In the genomic region with DNA sequence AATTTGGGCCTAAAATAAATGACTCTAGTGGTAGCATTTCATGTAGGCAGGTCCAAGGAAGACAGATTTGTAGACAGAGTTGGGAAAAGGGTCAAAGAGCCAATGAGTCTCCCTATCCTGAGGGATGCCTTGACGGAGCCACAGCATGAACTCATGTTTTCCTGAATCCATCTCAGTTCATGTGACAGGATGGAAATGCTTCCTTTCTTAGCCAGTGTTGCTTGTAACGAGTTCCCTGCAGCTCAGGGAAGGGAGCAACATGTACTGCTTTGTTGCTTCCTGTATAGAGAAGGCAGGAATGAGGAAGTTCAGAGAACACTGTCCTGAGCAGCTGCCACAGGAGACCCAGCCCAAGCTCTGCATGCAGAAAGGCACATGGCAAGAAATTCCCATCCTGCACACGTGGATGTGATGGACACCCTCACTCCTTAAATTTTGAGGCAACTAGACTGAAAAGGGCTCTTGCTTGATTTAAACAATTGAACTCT, we compare ENCODE assay signal across 1 cellular context.
TF ChIP-seq lines count a peak whose summit lies in the region.

No MANE protein-coding gene starts in this region.

TF ChIP-seq in HepG2, 621 proteins besides CTCF, POLR2A, EP300 and RAD21 (continued from another document and continues in another):
- TF ChIP-seq, protein P1, sequence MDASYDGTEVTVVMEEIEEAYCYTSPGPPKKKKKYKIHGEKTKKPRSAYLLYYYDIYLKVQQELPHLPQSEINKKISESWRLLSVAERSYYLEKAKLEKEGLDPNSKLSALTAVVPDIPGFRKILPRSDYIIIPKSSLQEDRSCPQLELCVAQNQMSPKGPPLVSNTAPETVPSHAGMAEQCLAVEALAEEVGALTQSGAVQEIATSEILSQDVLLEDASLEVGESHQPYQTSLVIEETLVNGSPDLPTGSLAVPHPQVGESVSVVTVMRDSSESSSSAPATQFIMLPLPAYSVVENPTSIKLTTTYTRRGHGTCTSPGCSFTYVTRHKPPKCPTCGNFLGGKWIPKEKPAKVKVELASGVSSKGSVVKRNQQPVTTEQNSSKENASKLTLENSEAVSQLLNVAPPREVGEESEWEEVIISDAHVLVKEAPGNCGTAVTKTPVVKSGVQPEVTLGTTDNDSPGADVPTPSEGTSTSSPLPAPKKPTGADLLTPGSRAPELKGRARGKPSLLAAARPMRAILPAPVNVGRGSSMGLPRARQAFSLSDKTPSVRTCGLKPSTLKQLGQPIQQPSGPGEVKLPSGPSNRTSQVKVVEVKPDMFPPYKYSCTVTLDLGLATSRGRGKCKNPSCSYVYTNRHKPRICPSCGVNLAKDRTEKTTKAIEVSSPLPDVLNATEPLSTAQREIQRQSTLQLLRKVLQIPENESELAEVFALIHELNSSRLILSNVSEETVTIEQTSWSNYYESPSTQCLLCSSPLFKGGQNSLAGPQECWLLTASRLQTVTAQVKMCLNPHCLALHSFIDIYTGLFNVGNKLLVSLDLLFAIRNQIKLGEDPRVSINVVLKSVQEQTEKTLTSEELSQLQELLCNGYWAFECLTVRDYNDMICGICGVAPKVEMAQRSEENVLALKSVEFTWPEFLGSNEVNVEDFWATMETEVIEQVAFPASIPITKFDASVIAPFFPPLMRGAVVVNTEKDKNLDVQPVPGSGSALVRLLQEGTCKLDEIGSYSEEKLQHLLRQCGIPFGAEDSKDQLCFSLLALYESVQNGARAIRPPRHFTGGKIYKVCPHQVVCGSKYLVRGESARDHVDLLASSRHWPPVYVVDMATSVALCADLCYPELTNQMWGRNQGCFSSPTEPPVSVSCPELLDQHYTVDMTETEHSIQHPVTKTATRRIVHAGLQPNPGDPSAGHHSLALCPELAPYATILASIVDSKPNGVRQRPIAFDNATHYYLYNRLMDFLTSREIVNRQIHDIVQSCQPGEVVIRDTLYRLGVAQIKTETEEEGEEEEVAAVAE (CRISPR knock-in tag; IDR thresholded peaks at IDR 0.05; ENCODE audit: borderline replicate concordance): no peak
- TF ChIP-seq MBD4 (IDR thresholded peaks at IDR 0.05; ENCODE audit: borderline replicate concordance, low read length) (no peak), ZNF557 (CRISPR knock-in tag; IDR thresholded peaks at IDR 0.05) (no peak), ZNF850 (CRISPR knock-in tag; conservative IDR thresholded peaks at IDR 0.05) (no peak), PLRG1 (conservative IDR thresholded peaks at IDR 0.05) (no peak), KDM1A (CRISPR knock-in tag; IDR thresholded peaks at IDR 0.05) (no peak), ZNF263 (CRISPR knock-in tag; IDR thresholded peaks at IDR 0.05) (no peak), WIZ (CRISPR knock-in tag; IDR thresholded peaks at IDR 0.05) (no peak), IRF2 (CRISPR knock-in tag; IDR thresholded peaks at IDR 0.05) (peak; percentile 60), MAFG (CRISPR knock-in tag; IDR thresholded peaks at IDR 0.05) (no peak), HNRNPL (IDR thresholded peaks at IDR 0.05; ENCODE audit: low read depth, low read length) (no peak), HMG20A (CRISPR knock-in tag; IDR thresholded peaks at IDR 0.05; ENCODE audit: borderline replicate concordance) (peak; percentile 48; the same call in 1 of the 2 replicates), SIN3B (IDR thresholded peaks at IDR 0.05; ENCODE audit: low read length) (no peak), ZNF678 (CRISPR knock-in tag; IDR thresholded peaks at IDR 0.05) (no peak), NCOA2 (CRISPR knock-in tag; IDR thresholded peaks at IDR 0.05) (0 out of 2 replicates have a peak, but pooled peaks have one; percentile 23), ZNF367 (CRISPR knock-in tag; IDR thresholded peaks at IDR 0.05; ENCODE audit: borderline replicate concordance) (no peak), TCF7 (IDR thresholded peaks at IDR 0.05; ENCODE audit: low read depth) (no peak), CREB1 (IDR thresholded peaks at IDR 0.05) (no peak), CREB1 (CRISPR knock-in tag; IDR thresholded peaks at IDR 0.05) (no peak), ZNF781 (CRISPR knock-in tag; IDR thresholded peaks at IDR 0.05; ENCODE audit: borderline replicate concordance, not compliant biosample characterization) (peak; percentile 51), NFYC (CRISPR knock-in tag; IDR thresholded peaks at IDR 0.05) (no peak), RARG (CRISPR knock-in tag; IDR thresholded peaks at IDR 0.05; ENCODE audit: low read depth) (no peak), ZNF331 (CRISPR knock-in tag; IDR thresholded peaks at IDR 0.05) (0 out of 2 replicates have a peak, but pooled peaks have one; percentile 31), NRL (CRISPR knock-in tag; IDR thresholded peaks at IDR 0.05; ENCODE audit: borderline replicate concordance) (no peak), ZC3H4 (CRISPR knock-in tag; IDR thresholded peaks at IDR 0.05; ENCODE audit: borderline replicate concordance) (no peak), PRPF4 (IDR thresholded peaks at IDR 0.05; ENCODE audit: low read depth, low read length, poor library complexity, severe bottlenecking) (no peak), ZNF660 (CRISPR knock-in tag; IDR thresholded peaks at IDR 0.05; ENCODE audit: borderline replicate concordance, low read depth) (no peak), HMGA1 (CRISPR knock-in tag; conservative IDR thresholded peaks at IDR 0.05) (no peak), GTF3A (CRISPR knock-in tag; conservative IDR thresholded peaks at IDR 0.05) (no peak), TMF1 (CRISPR knock-in tag; IDR thresholded peaks at IDR 0.05; ENCODE audit: low read depth) (no peak), ZNF17 (CRISPR knock-in tag; IDR thresholded peaks at IDR 0.05) (no peak), DMAP1 (CRISPR knock-in tag; IDR thresholded peaks at IDR 0.05) (peak; percentile 55; the same call in 1 of the 2 replicates), HES4 (CRISPR knock-in tag; IDR thresholded peaks at IDR 0.05; ENCODE audit: borderline replicate concordance) (no peak), ZBTB3 (CRISPR knock-in tag; IDR thresholded peaks at IDR 0.05; ENCODE audit: borderline replicate concordance, low read depth) (no peak), CEBPG (CRISPR knock-in tag; IDR thresholded peaks at IDR 0.05) (no peak), ZNF547 (CRISPR knock-in tag; IDR thresholded peaks at IDR 0.05) (peak; percentile 37; the same call in 1 of the 2 replicates), ZNF570 (CRISPR knock-in tag; IDR thresholded peaks at IDR 0.05; ENCODE audit: borderline replicate concordance) (no peak), KLF16 (CRISPR knock-in tag; IDR thresholded peaks at IDR 0.05) (no peak)
- TF ChIP-seq, protein P2, sequence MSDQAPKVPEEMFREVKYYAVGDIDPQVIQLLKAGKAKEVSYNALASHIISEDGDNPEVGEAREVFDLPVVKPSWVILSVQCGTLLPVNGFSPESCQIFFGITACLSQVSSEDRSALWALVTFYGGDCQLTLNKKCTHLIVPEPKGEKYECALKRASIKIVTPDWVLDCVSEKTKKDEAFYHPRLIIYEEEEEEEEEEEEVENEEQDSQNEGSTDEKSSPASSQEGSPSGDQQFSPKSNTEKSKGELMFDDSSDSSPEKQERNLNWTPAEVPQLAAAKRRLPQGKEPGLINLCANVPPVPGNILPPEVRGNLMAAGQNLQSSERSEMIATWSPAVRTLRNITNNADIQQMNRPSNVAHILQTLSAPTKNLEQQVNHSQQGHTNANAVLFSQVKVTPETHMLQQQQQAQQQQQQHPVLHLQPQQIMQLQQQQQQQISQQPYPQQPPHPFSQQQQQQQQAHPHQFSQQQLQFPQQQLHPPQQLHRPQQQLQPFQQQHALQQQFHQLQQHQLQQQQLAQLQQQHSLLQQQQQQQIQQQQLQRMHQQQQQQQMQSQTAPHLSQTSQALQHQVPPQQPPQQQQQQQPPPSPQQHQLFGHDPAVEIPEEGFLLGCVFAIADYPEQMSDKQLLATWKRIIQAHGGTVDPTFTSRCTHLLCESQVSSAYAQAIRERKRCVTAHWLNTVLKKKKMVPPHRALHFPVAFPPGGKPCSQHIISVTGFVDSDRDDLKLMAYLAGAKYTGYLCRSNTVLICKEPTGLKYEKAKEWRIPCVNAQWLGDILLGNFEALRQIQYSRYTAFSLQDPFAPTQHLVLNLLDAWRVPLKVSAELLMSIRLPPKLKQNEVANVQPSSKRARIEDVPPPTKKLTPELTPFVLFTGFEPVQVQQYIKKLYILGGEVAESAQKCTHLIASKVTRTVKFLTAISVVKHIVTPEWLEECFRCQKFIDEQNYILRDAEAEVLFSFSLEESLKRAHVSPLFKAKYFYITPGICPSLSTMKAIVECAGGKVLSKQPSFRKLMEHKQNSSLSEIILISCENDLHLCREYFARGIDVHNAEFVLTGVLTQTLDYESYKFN (CRISPR knock-in tag; conservative IDR thresholded peaks at IDR 0.05): peak; percentile 27; the same call in 1 of the 2 replicates
- TF ChIP-seq, protein P3, sequence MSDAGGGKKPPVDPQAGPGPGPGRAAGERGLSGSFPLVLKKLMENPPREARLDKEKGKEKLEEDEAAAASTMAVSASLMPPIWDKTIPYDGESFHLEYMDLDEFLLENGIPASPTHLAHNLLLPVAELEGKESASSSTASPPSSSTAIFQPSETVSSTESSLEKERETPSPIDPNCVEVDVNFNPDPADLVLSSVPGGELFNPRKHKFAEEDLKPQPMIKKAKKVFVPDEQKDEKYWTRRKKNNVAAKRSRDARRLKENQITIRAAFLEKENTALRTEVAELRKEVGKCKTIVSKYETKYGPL (CRISPR knock-in tag; IDR thresholded peaks at IDR 0.05): no peak
- TF ChIP-seq, protein P4, sequence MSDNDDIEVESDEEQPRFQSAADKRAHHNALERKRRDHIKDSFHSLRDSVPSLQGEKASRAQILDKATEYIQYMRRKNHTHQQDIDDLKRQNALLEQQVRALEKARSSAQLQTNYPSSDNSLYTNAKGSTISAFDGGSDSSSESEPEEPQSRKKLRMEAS (IDR thresholded peaks at IDR 0.05): peak; percentile 81; the same call in 1 of the 2 replicates
- TF ChIP-seq, protein P5, sequence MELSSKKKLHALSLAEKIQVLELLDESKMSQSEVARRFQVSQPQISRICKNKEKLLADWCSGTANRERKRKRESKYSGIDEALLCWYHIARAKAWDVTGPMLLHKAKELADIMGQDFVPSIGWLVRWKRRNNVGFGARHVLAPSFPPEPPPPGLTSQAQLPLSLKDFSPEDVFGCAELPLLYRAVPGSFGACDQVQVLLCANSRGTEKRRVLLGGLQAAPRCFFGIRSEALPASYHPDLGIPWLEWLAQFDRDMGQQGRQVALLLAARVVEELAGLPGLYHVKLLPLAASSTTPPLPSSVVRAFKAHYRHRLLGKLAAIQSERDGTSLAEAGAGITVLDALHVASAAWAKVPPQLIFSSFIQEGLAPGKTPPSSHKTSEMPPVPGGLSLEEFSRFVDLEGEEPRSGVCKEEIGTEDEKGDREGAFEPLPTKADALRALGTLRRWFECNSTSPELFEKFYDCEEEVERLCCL (CRISPR knock-in tag; IDR thresholded peaks at IDR 0.05; ENCODE audit: borderline replicate concordance): peak; percentile 64; the same call in 1 of the 2 replicates
- TF ChIP-seq, protein P6, sequence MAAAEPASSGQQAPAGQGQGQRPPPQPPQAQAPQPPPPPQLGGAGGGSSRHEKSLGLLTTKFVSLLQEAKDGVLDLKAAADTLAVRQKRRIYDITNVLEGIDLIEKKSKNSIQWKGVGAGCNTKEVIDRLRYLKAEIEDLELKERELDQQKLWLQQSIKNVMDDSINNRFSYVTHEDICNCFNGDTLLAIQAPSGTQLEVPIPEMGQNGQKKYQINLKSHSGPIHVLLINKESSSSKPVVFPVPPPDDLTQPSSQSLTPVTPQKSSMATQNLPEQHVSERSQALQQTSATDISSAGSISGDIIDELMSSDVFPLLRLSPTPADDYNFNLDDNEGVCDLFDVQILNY (CRISPR knock-in tag; conservative IDR thresholded peaks at IDR 0.05): no peak
- TF ChIP-seq, protein P7, sequence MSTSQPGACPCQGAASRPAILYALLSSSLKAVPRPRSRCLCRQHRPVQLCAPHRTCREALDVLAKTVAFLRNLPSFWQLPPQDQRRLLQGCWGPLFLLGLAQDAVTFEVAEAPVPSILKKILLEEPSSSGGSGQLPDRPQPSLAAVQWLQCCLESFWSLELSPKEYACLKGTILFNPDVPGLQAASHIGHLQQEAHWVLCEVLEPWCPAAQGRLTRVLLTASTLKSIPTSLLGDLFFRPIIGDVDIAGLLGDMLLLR (CRISPR knock-in tag; IDR thresholded peaks at IDR 0.05): no peak
- TF ChIP-seq, protein P8, sequence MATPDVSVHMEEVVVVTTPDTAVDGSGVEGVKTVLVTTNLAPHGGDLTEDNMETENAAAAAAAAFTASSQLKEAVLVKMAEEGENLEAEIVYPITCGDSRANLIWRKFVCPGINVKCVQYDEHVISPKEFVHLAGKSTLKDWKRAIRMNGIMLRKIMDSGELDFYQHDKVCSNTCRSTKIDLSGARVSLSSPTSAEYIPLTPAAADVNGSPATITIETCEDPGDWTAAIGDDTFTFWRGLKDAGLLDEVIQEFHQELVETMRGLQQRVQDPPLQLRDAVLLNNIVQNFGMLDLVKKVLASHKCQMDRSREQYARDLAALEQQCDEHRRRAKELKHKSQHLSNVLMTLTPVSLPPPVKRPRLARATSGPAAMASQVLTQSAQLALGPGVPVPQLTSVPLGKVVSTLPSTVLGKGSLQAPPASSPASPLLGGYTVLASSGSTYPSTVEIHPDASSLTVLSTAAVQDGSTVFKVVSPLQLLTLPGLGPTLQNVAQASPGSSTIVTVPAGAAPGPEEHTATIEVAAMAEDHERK (CRISPR knock-in tag; IDR thresholded peaks at IDR 0.05; ENCODE audit: low read depth): no peak
- TF ChIP-seq, protein P9, sequence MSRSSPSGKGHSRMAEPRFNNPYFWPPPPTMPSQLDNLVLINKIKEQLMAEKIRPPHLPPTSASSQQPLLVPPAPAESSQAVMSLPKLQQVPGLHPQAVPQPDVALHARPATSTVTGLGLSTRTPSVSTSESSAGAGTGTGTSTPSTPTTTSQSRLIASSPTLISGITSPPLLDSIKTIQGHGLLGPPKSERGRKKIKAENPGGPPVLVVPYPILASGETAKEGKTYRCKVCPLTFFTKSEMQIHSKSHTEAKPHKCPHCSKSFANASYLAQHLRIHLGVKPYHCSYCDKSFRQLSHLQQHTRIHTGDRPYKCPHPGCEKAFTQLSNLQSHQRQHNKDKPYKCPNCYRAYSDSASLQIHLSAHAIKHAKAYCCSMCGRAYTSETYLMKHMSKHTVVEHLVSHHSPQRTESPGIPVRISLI (CRISPR knock-in tag; IDR thresholded peaks at IDR 0.05; ENCODE audit: borderline replicate concordance): no peak
